In genomic region chr15:101220060-101220459, GRCh38 we compare ENCODE assay signal across 30 cellular contexts. TPM values are rescaled to one million over a fixed set of nuclear protein-coding genes. Genes with fewer than 3 reads are reported as not detected.
A peak's percentile ranks its signal among the peaks of the same experiment; 100 is the strongest.
DNase-seq lines count a peak whose midpoint lies in the region; ATAC-seq and TF ChIP-seq lines count a peak whose summit lies in the region.
"Had no signal": no experiment of that assay in that cellular context is flagged by ENCODE, and none has a peak within 500 bp of the region (broad histone marks: within the 10 kb centered on the region; RNA-seq: fewer than 3 reads in every experiment).

No MANE protein-coding gene starts in this region.

- H2AK9ac ChIP-seq in IMR-90 (replicated peaks; ENCODE audit: low read depth, low read length, poor library complexity), result no peak overlapping the region

- no peak for TF ChIP-seq RAD21 in IMR-90 (IDR thresholded peaks at IDR 0.05; ENCODE audit: low read length)

- peaks cover 11% of the 10 kb centered on the region for H3K36me3 ChIP-seq in IMR-90 (ENCODE audit: control insufficient read depth, insufficient read depth, low read length)
- H3K36me3 ChIP-seq: sigmoid colon, upper lobe of right lung had no signal

- TF ChIP-seq CTCF in natural killer cell (IDR thresholded peaks at IDR 0.05) (no peak), IMR-90 (conservative IDR thresholded peaks at IDR 0.05; ENCODE audit: low read depth, low read length) (no peak)

- H3K27ac Mint-ChIP-seq in natural killer cell, result peak overlapping the region; percentile 7 to 80
- no peak overlapping the region for H3K27ac Mint-ChIP-seq in natural killer cell treated with Interleukin-12 subunit alpha and Interleukin-12 subunit beta and Interleukin-15 and Interleukin-18, amount 100 ng/mL, for 72 hours
- peak overlapping the region; percentile 39 for H3K27ac Mint-ChIP-seq in central memory CD8-positive, alpha-beta T cell (ENCODE audit: low read depth)
- H3K27ac Mint-ChIP-seq in stimulated activated effector memory CD8-positive, alpha-beta T cell treated with anti-CD3 and anti-CD28 coated beads, Interleukin-12 subunit alpha, Interleukin-12 subunit beta, amount 100 ng/mL, for 72 hours, result peak overlapping the region; percentile 84

- H3K4ac ChIP-seq in IMR-90 (ENCODE audit: low read depth, low read length), result no peak overlapping the region

- H4K5ac ChIP-seq in IMR-90 (ENCODE audit: low read depth, low read length), result no peak overlapping the region

- no peak overlapping the region for H3K4me3 ChIP-seq in IMR-90 (ENCODE audit: insufficient read depth, low read depth, low read length)
- H3K4me3 ChIP-seq: heart right ventricle, psoas muscle, sigmoid colon, upper lobe of right lung had no signal

- no peak overlapping the region for H3K18ac ChIP-seq in IMR-90 (ENCODE audit: low read depth, low read length)

- no peak overlapping the region for H2BK5ac ChIP-seq in IMR-90 (ENCODE audit: low read depth, low read length, poor library complexity, severe bottlenecking)

- no peak for TF ChIP-seq POLR2A in IMR-90 (IDR thresholded peaks at IDR 0.05; ENCODE audit: low read depth, low read length)

- H3K4me2 ChIP-seq in IMR-90 (ENCODE audit: low read depth, low read length), result no peak overlapping the region

- no peaks in the 10 kb centered on the region for H3K9me3 Mint-ChIP-seq in natural killer cell
- H3K9me3 Mint-ChIP-seq in natural killer cell treated with Interleukin-12 subunit alpha and Interleukin-12 subunit beta and Interleukin-15 and Interleukin-18, amount 100 ng/mL, for 72 hours, result no peaks in the 10 kb centered on the region
- no peaks in the 10 kb centered on the region for H3K9me3 Mint-ChIP-seq in central memory CD8-positive, alpha-beta T cell
- H3K9me3 Mint-ChIP-seq in stimulated activated effector memory CD8-positive, alpha-beta T cell treated with anti-CD3 and anti-CD28 coated beads, Interleukin-12 subunit alpha, Interleukin-12 subunit beta, amount 100 ng/mL, for 72 hours, result no peaks in the 10 kb centered on the region

- H3K23ac ChIP-seq in IMR-90 (ENCODE audit: low read depth, low read length), result no peak overlapping the region

- no TSS peak for BruUV-seq in IMR-90 (replicated peaks; lab: Mats Ljungman, UMichigan)

- no peak overlapping the region for H2BK20ac ChIP-seq in IMR-90 (ENCODE audit: low read depth, low read length)

- in situ Hi-C loops in IMR-90 (cut with MboI; ENCODE audit: low sequenced_read_pairs), result no loop called here

- no peaks in the 10 kb centered on the region for H3K9me3 ChIP-seq in IMR-90 (ENCODE audit: control insufficient read depth, insufficient read depth, low read length)
- H3K9me3 ChIP-seq: heart right ventricle, psoas muscle, sigmoid colon, upper lobe of right lung had no signal

- ATAC-seq in natural killer cell (no peak), IMR-90 (ENCODE audit: low read depth) (no peak), GM21528 (IDR thresholded peaks at IDR 0.05; ENCODE audit: low FRiP score, unreplicated experiment) (no peak)
- ATAC-seq in natural killer cell treated with Interleukin-12 subunit alpha and Interleukin-12 subunit beta and Interleukin-15 and Interleukin-18, amount 100 ng/mL, for 72 hours, result no peak
- no peak for ATAC-seq in central memory CD8-positive, alpha-beta T cell (replicated peaks; ENCODE audit: extremely low read depth, poor library complexity, severe bottlenecking)
- ATAC-seq in stimulated activated effector memory CD8-positive, alpha-beta T cell treated with anti-CD3 and anti-CD28 coated beads, Interleukin-12 subunit alpha, Interleukin-12 subunit beta, amount 100 ng/mL, for 72 hours, result no peak
- ATAC-seq: heart right ventricle, left ventricle myocardium superior, psoas muscle, upper lobe of right lung had no signal

- CTCF ChIA-PET in IMR-90 (lab: Yijun Ruan, JAX), result no interaction called here

- H3K4me1 Mint-ChIP-seq in natural killer cell, result peaks cover 75 to 77% of the 10 kb centered on the region in 2 donors
- peaks cover 61 to 62% of the 10 kb centered on the region in 2 donors for H3K4me1 Mint-ChIP-seq in natural killer cell treated with Interleukin-12 subunit alpha and Interleukin-12 subunit beta and Interleukin-15 and Interleukin-18, amount 100 ng/mL, for 72 hours (ENCODE audit: low read depth in 2 of 2)
- peaks cover 70% of the 10 kb centered on the region for H3K4me1 Mint-ChIP-seq in central memory CD8-positive, alpha-beta T cell
- H3K4me1 Mint-ChIP-seq in stimulated activated effector memory CD8-positive, alpha-beta T cell treated with anti-CD3 and anti-CD28 coated beads, Interleukin-12 subunit alpha, Interleukin-12 subunit beta, amount 100 ng/mL, for 72 hours, result peaks cover 85% of the 10 kb centered on the region

- H2BK15ac ChIP-seq in IMR-90 (ENCODE audit: low read depth, low read length), result no peak overlapping the region

- no peaks in the 10 kb centered on the region for H3K27me3 Mint-ChIP-seq in natural killer cell (ENCODE audit: low read depth in 2 of 2)
- no peaks in the 10 kb centered on the region for H3K27me3 Mint-ChIP-seq in natural killer cell treated with Interleukin-12 subunit alpha and Interleukin-12 subunit beta and Interleukin-15 and Interleukin-18, amount 100 ng/mL, for 72 hours
- no peaks in the 10 kb centered on the region for H3K27me3 Mint-ChIP-seq in central memory CD8-positive, alpha-beta T cell

- no peak overlapping the region for H3K4me3 Mint-ChIP-seq in natural killer cell
- H3K4me3 Mint-ChIP-seq in natural killer cell treated with Interleukin-12 subunit alpha and Interleukin-12 subunit beta and Interleukin-15 and Interleukin-18, amount 100 ng/mL, for 72 hours, result no peak overlapping the region
- no peak overlapping the region for H3K4me3 Mint-ChIP-seq in central memory CD8-positive, alpha-beta T cell
- H3K4me3 Mint-ChIP-seq in stimulated activated effector memory CD8-positive, alpha-beta T cell treated with anti-CD3 and anti-CD28 coated beads, Interleukin-12 subunit alpha, Interleukin-12 subunit beta, amount 100 ng/mL, for 72 hours, result no peak overlapping the region

- peaks cover 28% of the 10 kb centered on the region for H3K4me1 ChIP-seq in IMR-90 (ENCODE audit: control insufficient read depth, insufficient read depth, low read length)

- H3K27me3 ChIP-seq in IMR-90 (ENCODE audit: control insufficient read depth, insufficient read depth, low read length), result no peaks in the 10 kb centered on the region
- H3K27me3 ChIP-seq: heart right ventricle, sigmoid colon, upper lobe of right lung had no signal

- no peak overlapping the region for H2AK5ac ChIP-seq in IMR-90 (ENCODE audit: low read depth, low read length)

- H3K27ac ChIP-seq in IMR-90 (ENCODE audit: insufficient read depth, low read length), result no peak overlapping the region
- H3K27ac ChIP-seq: heart right ventricle, psoas muscle, sigmoid colon, upper lobe of right lung had no signal

- H2BK120ac ChIP-seq in IMR-90 (ENCODE audit: low read depth, low read length), result no peak overlapping the region

- DNase-seq in natural killer cell, result no peak
- DNase-seq in natural killer cell treated with Interleukin-12 subunit alpha and Interleukin-12 subunit beta and Interleukin-15 and Interleukin-18, amount 100 ng/mL, for 72 hours (ENCODE audit: low spot score), result no peak
- no peak for DNase-seq in IMR-90
- no peak for DNase-seq in central memory CD8-positive, alpha-beta T cell (ENCODE audit: low spot score in 2 of 2)
- no peak for DNase-seq in stimulated activated effector memory CD8-positive, alpha-beta T cell treated with anti-CD3 and anti-CD28 coated beads, Interleukin-12 subunit alpha, Interleukin-12 subunit beta, amount 100 ng/mL, for 72 hours (ENCODE audit: low spot score in 2 of 2)
- no peak for DNase-seq in DMS53 (lab: John Stamatoyannopoulos, UW)
- no peak for DNase-seq in NCI-H2227 (lab: John Stamatoyannopoulos, UW; ENCODE audit: unreplicated experiment)
- DNase-seq: activated CD4-positive, alpha-beta T cell treated with anti-CD3 and anti-CD28 coated beads, Interleukin-2, amount 50 U/mL, for 4 hours; activated CD8-positive, alpha-beta memory T cell treated with anti-CD3 and anti-CD28 coated beads, Interleukin-2, amount 50 U/mL, for 48 hours; activated effector memory CD4-positive, alpha-beta T cell treated with anti-CD3 and anti-CD28 coated beads, Interleukin-2, amount 50 U/mL, for 16 hours; Calu3; cerebellar nuclear complex; dermis blood vessel endothelial cell; DMS79 treated with DMSO at 0.1 percent for 48 hours; GDM1; heart right ventricle; kidney; left ventricle myocardium superior; NCI-H1092; NCI-H1694 treated with DMSO at 0.1 percent for 48 hours; NCI-H446 treated with DMSO at 0.1 percent for 48 hours; NCI-H774; psoas muscle; SIG-M5; sigmoid colon; stimulated activated CD4-positive, alpha-beta T cell treated with anti-CD3 and anti-CD28 coated beads, Interleukin-4, amount 100 ng/mL, for 24 hours; substantia nigra; T-helper 9 cell; upper lobe of right lung had no signal

- no peak overlapping the region for H4K91ac ChIP-seq in IMR-90 (ENCODE audit: insufficient read depth, low read depth, low read length)

- 70% methylated on average over 2 of the region's 2 CpGs; no CpG with 5 or more reads in 1 of the 2 experiments for WGBS in IMR-90 (ENCODE audit: extremely low coverage in 2 of 2, insufficient read length in 1 of 2), 2 experiments

- H3K56ac ChIP-seq in IMR-90 (ENCODE audit: extremely low read depth, insufficient read depth, low read length), result no peak overlapping the region

- peaks cover 95% of the 10 kb centered on the region for H4K20me1 ChIP-seq in IMR-90 (ENCODE audit: insufficient read depth, low read length)

- no peak overlapping the region for H4K8ac ChIP-seq in IMR-90 (ENCODE audit: low read depth in 2 of 2, low read length in 2 of 2)

- H3K14ac ChIP-seq in IMR-90 (replicated peaks; ENCODE audit: low read depth, low read length), result 0 out of 2 replicates have a peak overlapping the region, but pooled peaks have one; percentile 45

- H3K79me1 ChIP-seq in IMR-90 (ENCODE audit: low read depth in 1 of 2, low read length in 2 of 2), result peaks cover 7 to 72% of the 10 kb centered on the region in 2 experiments; a peak in 3 of 4 replicates

- H3K9me1 ChIP-seq in IMR-90 (ENCODE audit: insufficient read depth, low read length), result peaks cover 43% of the 10 kb centered on the region

- H3K36me3 Mint-ChIP-seq in natural killer cell, result no peaks in the 10 kb centered on the region
- peaks cover 8% of the 10 kb centered on the region for H3K36me3 Mint-ChIP-seq in natural killer cell treated with Interleukin-12 subunit alpha and Interleukin-12 subunit beta and Interleukin-15 and Interleukin-18, amount 100 ng/mL, for 72 hours
- peaks cover 3% of the 10 kb centered on the region for H3K36me3 Mint-ChIP-seq in central memory CD8-positive, alpha-beta T cell (ENCODE audit: insufficient read depth)
- H3K36me3 Mint-ChIP-seq in stimulated activated effector memory CD8-positive, alpha-beta T cell treated with anti-CD3 and anti-CD28 coated beads, Interleukin-12 subunit alpha, Interleukin-12 subunit beta, amount 100 ng/mL, for 72 hours, result peaks cover 96% of the 10 kb centered on the region

- no peak overlapping the region for H3K9ac ChIP-seq in IMR-90 (ENCODE audit: low read depth, low read length)

- dilution Hi-C loops in IMR-90 (cut with HindIII; ENCODE audit: low sequenced_read_pairs, unreplicated experiment), result no loop called here

- POLR2A ChIA-PET in IMR-90 (lab: Charles Lee; ENCODE audit: unreplicated experiment), result no interaction called here

- no peak overlapping the region for H2AFZ ChIP-seq in IMR-90 (replicated peaks; ENCODE audit: low read length, poor library complexity)

- intact Hi-C loops in natural killer cell (cut with micrococcal nuclease), result no loop called here
- intact Hi-C loops in IMR-90 (cut with micrococcal nuclease), result no loop called here

RNA-seq across cellular contexts. Expression of gene CHSY1, which starts 31.8 kb away (rescaled TPM):
- total RNA-seq in natural killer cell, result 10 to 100 TPM; 21.1 to 32.5 (median 30.8) TPM
- total RNA-seq in natural killer cell treated with Interleukin-12 subunit alpha and Interleukin-12 subunit beta and Interleukin-15 and Interleukin-18, amount 100 ng/mL, for 72 hours, result 10 to 100 TPM; 91.2 to 93.3 TPM
- total RNA-seq in IMR-90 (2012; rRNA removed), result 53.2 and 55.3 TPM in 2 replicates
- 40.5 and 40.9 TPM in 2 replicates for polyA plus RNA-seq in IMR-90 (2012; rRNA removed)
- polyA plus RNA-seq in IMR-90 (2012; cell fraction: cytosol; rRNA removed), result 12.6 and 25.0 TPM in 2 replicates
- polyA plus RNA-seq in IMR-90 (2012; cell fraction: nucleus; rRNA removed; ENCODE audit: low replicate concordance), result 7.3 and 45.0 TPM in 2 replicates

RNA-seq across cellular contexts. Expression of gene SELENOS, which starts 57.2 kb away (rescaled TPM):
- total RNA-seq in natural killer cell, result 10 to 100 TPM; 33.6 to 44.2 (median 38.4) TPM
- 100 to 1,000 TPM in 1 of 2 donors, 10 to 100 TPM in 1; 68.3 to 113 TPM for total RNA-seq in natural killer cell treated with Interleukin-12 subunit alpha and Interleukin-12 subunit beta and Interleukin-15 and Interleukin-18, amount 100 ng/mL, for 72 hours
- total RNA-seq in IMR-90 (2012; rRNA removed), result 39.8 and 67.5 TPM in 2 replicates
- polyA plus RNA-seq in IMR-90 (2012; rRNA removed), result 73.9 and 77.1 TPM in 2 replicates
- 61.9 and 89.3 TPM in 2 replicates for polyA plus RNA-seq in IMR-90 (2012; cell fraction: cytosol; rRNA removed)
- 72.4 and 84.7 TPM in 2 replicates for polyA plus RNA-seq in IMR-90 (2012; cell fraction: nucleus; rRNA removed; ENCODE audit: low replicate concordance)

Comparison
In these comparisons a context has a peak if more than half of its experiments do, and no peak if none do; other contexts are left out.
1. H3K27ac Mint-ChIP-seq: peak in natural killer cell (2 of 2), central memory CD8-positive, alpha-beta T cell (single experiment) and stimulated activated effector memory CD8-positive, alpha-beta T cell treated with anti-CD3 and anti-CD28 coated beads, Interleukin-12 subunit alpha, Interleukin-12 subunit beta, amount 100 ng/mL, for 72 hours (single experiment); none in natural killer cell treated with Interleukin-12 subunit alpha and Interleukin-12 subunit beta and Interleukin-15 and Interleukin-18, amount 100 ng/mL, for 72 hours (0 of 2).